1 cellular context compared by ENCODE assay signal in the genomic region with DNA sequence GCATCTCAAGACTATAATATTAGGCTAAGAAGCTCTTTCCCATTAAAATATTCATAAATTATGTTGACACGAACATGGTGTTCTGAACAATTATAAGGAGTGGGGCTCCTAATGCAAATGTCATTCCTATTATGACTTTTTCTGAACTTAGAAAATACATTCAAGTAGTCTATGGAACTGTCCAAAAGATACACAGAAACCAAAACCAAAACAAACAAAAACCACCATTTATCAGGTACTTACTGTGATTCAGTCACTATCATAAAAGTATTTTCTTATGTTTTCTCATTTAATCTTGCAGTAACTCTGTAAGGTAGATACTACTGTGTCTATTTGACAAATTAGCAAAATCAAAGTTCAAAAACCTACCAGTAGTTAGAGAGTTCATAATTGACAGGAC.
A peak's percentile ranks its signal among the peaks of the same experiment; 100 is the strongest.
TF ChIP-seq lines count a peak whose summit lies in the region.

No MANE protein-coding gene starts in this region.

TF ChIP-seq in HEK293, 187 proteins besides CTCF, POLR2A, EP300 and RAD21 (continued from another document):
- TF ChIP-seq, protein P1, sequence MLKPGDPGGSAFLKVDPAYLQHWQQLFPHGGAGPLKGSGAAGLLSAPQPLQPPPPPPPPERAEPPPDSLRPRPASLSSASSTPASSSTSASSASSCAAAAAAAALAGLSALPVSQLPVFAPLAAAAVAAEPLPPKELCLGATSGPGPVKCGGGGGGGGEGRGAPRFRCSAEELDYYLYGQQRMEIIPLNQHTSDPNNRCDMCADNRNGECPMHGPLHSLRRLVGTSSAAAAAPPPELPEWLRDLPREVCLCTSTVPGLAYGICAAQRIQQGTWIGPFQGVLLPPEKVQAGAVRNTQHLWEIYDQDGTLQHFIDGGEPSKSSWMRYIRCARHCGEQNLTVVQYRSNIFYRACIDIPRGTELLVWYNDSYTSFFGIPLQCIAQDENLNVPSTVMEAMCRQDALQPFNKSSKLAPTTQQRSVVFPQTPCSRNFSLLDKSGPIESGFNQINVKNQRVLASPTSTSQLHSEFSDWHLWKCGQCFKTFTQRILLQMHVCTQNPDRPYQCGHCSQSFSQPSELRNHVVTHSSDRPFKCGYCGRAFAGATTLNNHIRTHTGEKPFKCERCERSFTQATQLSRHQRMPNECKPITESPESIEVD (tag by site-specific recombination; IDR thresholded peaks at IDR 0.05) = peak; percentile 8; the same call in 1 of the 2 replicates
- TF ChIP-seq ZBTB17 (tag by site-specific recombination; IDR thresholded peaks at IDR 0.05) (no peak), ZNF157 (tag by site-specific recombination; IDR thresholded peaks at IDR 0.05) (no peak)
